9 cellular contexts compared by ENCODE assay signal in the genomic region with DNA sequence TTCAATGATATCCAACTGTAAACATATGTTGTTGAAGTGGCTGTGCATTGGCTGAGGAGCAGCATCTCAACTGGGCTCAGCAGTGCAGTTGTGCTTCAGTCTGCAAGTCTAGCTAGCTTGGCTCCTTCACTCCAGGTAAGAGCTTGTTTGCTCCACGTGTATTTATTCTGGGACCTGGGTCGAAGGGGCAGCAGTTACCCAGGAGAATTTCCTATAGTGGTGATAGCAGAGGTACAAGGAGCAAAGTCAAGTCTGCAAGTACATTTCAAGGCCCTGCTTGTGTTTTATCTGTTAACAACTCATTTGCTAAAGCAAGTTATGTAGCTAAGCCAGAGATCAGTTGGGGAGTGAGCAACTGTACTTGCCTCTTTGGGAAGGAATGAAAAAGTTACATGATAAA.
"Had no signal": no experiment of that assay in that cellular context is flagged by ENCODE, and none has a peak within 500 bp of the region (broad histone marks: within the 10 kb centered on the region; RNA-seq: fewer than 3 reads in every experiment).

No MANE protein-coding gene starts in this region.

- H3K9me3 ChIP-seq: HAP-1 had no signal

- H3K4me3 ChIP-seq: GM23248, HAP-1, K562 had no signal

- H3K27ac Mint-ChIP-seq: HFFc6 had no signal

- H3K9me3 Mint-ChIP-seq: HFFc6 had no signal

- H3K4me1 ChIP-seq: HAP-1 had no signal

- H3K27ac ChIP-seq: GM23248 had no signal

- H2AFZ ChIP-seq: GM23248 had no signal

- H3K4me3 Mint-ChIP-seq: HFFc6 had no signal

- FAIRE-seq: HepG2, K562 had no signal

- H3K36me3 ChIP-seq: HAP-1 had no signal

- H3K9ac ChIP-seq: GM23248 had no signal

- DNase-seq: GM23248, GOT3, H7, HFFc6, IMR-90, KG1 had no signal
